Comparison of ENCODE assay signal across 16 cellular contexts in the genomic region with DNA sequence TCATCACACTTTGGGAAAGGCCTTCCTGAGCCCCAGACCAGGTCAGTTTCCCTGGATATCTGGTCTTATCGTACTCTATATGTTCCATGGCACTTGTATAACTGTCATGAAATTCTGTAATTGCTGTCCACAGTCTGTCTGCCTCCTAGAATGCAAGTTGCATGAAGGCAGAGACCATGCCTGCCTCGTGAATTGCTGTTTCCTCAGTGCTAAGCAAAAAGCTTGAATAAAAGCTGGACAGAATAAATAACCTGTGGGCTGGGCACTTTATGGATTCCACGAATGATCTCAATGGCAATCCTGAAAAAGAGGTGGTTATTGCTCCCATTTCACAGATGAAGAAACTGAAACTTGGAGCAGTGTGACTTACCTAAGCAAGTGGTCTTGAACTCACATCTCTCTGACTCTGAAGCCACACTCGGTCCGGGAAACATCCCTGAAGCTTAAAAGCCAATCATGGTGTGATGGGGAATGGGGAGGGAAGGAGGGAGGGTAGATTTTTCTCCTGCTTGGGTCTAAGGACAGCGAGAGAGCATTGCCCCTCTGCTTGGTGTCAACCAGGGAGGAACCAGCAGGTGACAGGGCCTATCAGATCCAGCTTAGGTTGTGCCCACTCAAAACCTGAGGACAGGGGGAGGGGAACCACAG. TPM values are rescaled to one million over a fixed set of nuclear protein-coding genes. Genes with fewer than 3 reads are reported as not detected.
DNase-seq lines count a peak whose midpoint lies in the region; ATAC-seq and TF ChIP-seq lines count a peak whose summit lies in the region.
"Had no signal": no experiment of that assay in that cellular context is flagged by ENCODE, and none has a peak within 500 bp of the region (broad histone marks: within the 10 kb centered on the region; RNA-seq: fewer than 3 reads in every experiment).

No MANE protein-coding gene starts in this region.

- no peak for TF ChIP-seq CTCF in GM06990 (IDR thresholded peaks at IDR 0.05; ENCODE audit: insufficient read depth, low read length, poor library complexity, severe bottlenecking)

- H3K23ac ChIP-seq in mesendoderm (ENCODE audit: low read length) = peak overlapping the region; percentile 71

- no peak overlapping the region for H2BK5ac ChIP-seq in mesendoderm (ENCODE audit: low read length)

- H4K5ac ChIP-seq in mesendoderm (ENCODE audit: low read length) = no peak overlapping the region

- no peak overlapping the region for H4K8ac ChIP-seq in mesendoderm (ENCODE audit: low read depth, low read length)

- H3K56ac ChIP-seq in mesendoderm (ENCODE audit: low read length) = peak overlapping the region; percentile 9

- H3K4me3 ChIP-seq in BLaER1 treated with 17β-estradiol and CSF1 and Interleukin-3, amounts not matched to agents 10 nM and 100 nM = peak overlapping the region in 4 of 10 experiments; percentile 35 to 60 (median 54); a peak in 5 of 20 replicates
- H3K4me3 ChIP-seq in GM06990 (replicated peaks; ENCODE audit: low read depth, low read length) (peak overlapping the region; percentile 42), mesendoderm (ENCODE audit: low read length) (no peak overlapping the region)

- H3K79me2 ChIP-seq in mesendoderm (ENCODE audit: control insufficient read depth, insufficient read depth, low read length) = no peaks in the 10 kb centered on the region

- H3K9me3 Mint-ChIP-seq in activated T-helper 17 cell treated with anti-CD3 and anti-CD28 coated beads, Interleukin-2, amount 50 U/mL, for 72 hours = no peaks in the 10 kb centered on the region

- no peaks in the 10 kb centered on the region for H3K9me3 ChIP-seq in BLaER1 treated with 17β-estradiol and CSF1 and Interleukin-3, amounts not matched to agents 10 nM and 100 nM (replicated peaks in 1 of 11)

- H3K4me1 Mint-ChIP-seq in activated T-helper 17 cell treated with anti-CD3 and anti-CD28 coated beads, Interleukin-2, amount 50 U/mL, for 72 hours = peaks cover 24% of the 10 kb centered on the region

- DNase-seq in GM06990 (ENCODE audit: extremely low read depth, insufficient read length) = no peak
- peak; percentile 58 for DNase-seq in mesendoderm
- no peak for DNase-seq in HK-2 (ENCODE audit: unreplicated experiment)
- no peak for DNase-seq in NCI-H748 treated with DMSO at 0.1 percent for 48 hours (lab: John Stamatoyannopoulos, UW)
- DNase-seq in midbrain (lab: John Stamatoyannopoulos, UW) = no peak
- DNase-seq: activated CD4-positive, CD25-positive, alpha-beta regulatory T cell; effector CD8-positive, alpha-beta T cell; foreskin fibroblast; GDM1; GOT3; islet precursor cell; NCI-H1105 had no signal

- H3K9ac ChIP-seq in BLaER1 treated with 17β-estradiol and CSF1 and Interleukin-3, amounts not matched to agents 10 nM and 100 nM = no peak overlapping the region
- no peak overlapping the region for H3K9ac ChIP-seq in mesendoderm (ENCODE audit: low read length)

- peaks cover 0 to 42% (median 20%) of the 10 kb centered on the region in 10 experiments; a peak in 14 of 20 replicates for H3K4me1 ChIP-seq in BLaER1 treated with 17β-estradiol and CSF1 and Interleukin-3, amounts not matched to agents 10 nM and 100 nM
- H3K4me1 ChIP-seq in mesendoderm (ENCODE audit: control insufficient read depth, low read depth, low read length) = no peaks in the 10 kb centered on the region

- H3K18ac ChIP-seq in mesendoderm (ENCODE audit: low read length) = no peak overlapping the region

- no peak overlapping the region for H2BK120ac ChIP-seq in mesendoderm (ENCODE audit: low read depth, low read length)

- H3K4me3 Mint-ChIP-seq in activated T-helper 17 cell treated with anti-CD3 and anti-CD28 coated beads, Interleukin-2, amount 50 U/mL, for 72 hours = peak overlapping the region; percentile 57

- H3K27me3 Mint-ChIP-seq in activated T-helper 17 cell treated with anti-CD3 and anti-CD28 coated beads, Interleukin-2, amount 50 U/mL, for 72 hours = peaks cover 81% of the 10 kb centered on the region

- no peak for ATAC-seq in activated T-helper 17 cell treated with anti-CD3 and anti-CD28 coated beads, Interleukin-2, amount 50 U/mL, for 72 hours (replicated peaks)
- ATAC-seq in HG03457 (IDR thresholded peaks at IDR 0.05; ENCODE audit: unreplicated experiment) = no peak

- peaks cover 80 to 100% (median 98%) of the 10 kb centered on the region in 11 experiments for H3K27me3 ChIP-seq in BLaER1 treated with 17β-estradiol and CSF1 and Interleukin-3, amounts not matched to agents 10 nM and 100 nM
- H3K27me3 ChIP-seq in GM06990 (replicated peaks; ENCODE audit: control insufficient read depth, insufficient read depth, low read length) (no peaks in the 10 kb centered on the region), mesendoderm (ENCODE audit: insufficient read depth, low read length, poor library complexity) (peaks cover 52% of the 10 kb centered on the region)

- no peak overlapping the region for H3K27ac ChIP-seq in BLaER1 treated with 17β-estradiol and CSF1 and Interleukin-3, amounts not matched to agents 10 nM and 100 nM
- H3K27ac ChIP-seq in mesendoderm (ENCODE audit: low read depth, low read length) = no peak overlapping the region
- H3K27ac ChIP-seq: C4-2B had no signal

- H4K20me1 ChIP-seq in BLaER1 treated with 17β-estradiol and CSF1 and Interleukin-3, amounts not matched to agents 10 nM and 100 nM = peaks cover 0 to 66% (median 50%) of the 10 kb centered on the region in 11 experiments; a peak in 18 of 22 replicates

- no peak overlapping the region for H2AK5ac ChIP-seq in mesendoderm (ENCODE audit: low read length)

- peaks cover 6% of the 10 kb centered on the region for H3K36me3 Mint-ChIP-seq in activated T-helper 17 cell treated with anti-CD3 and anti-CD28 coated beads, Interleukin-2, amount 50 U/mL, for 72 hours (ENCODE audit: low read depth)

- no peak overlapping the region for H3K27ac Mint-ChIP-seq in activated T-helper 17 cell treated with anti-CD3 and anti-CD28 coated beads, Interleukin-2, amount 50 U/mL, for 72 hours

- H2BK15ac ChIP-seq in mesendoderm (replicated peaks; ENCODE audit: low read depth) = no peak overlapping the region

- peak overlapping the region in 7 of 11 experiments; percentile 57 to 95 (median 73); a peak in 11 of 22 replicates for H3K4me2 ChIP-seq in BLaER1 treated with 17β-estradiol and CSF1 and Interleukin-3, amounts not matched to agents 10 nM and 100 nM
- H3K4me2 ChIP-seq in mesendoderm (ENCODE audit: low read length) = peak overlapping the region; percentile 51

- H3K36me3 ChIP-seq in BLaER1 treated with 17β-estradiol and CSF1 and Interleukin-3, amounts not matched to agents 10 nM and 100 nM = no peaks in the 10 kb centered on the region
- H3K36me3 ChIP-seq in GM06990 (ENCODE audit: control insufficient read depth, insufficient read depth, low read length) (no peaks in the 10 kb centered on the region), mesendoderm (ENCODE audit: control insufficient read depth, insufficient read depth, low read length) (no peaks in the 10 kb centered on the region)

- H3K4ac ChIP-seq in mesendoderm (ENCODE audit: low read depth, low read length) = no peak overlapping the region

- H3K79me1 ChIP-seq in mesendoderm (ENCODE audit: low read length) = no peaks in the 10 kb centered on the region

- WGBS in mesendoderm (ENCODE audit: extremely low coverage, insufficient coverage, low lambda C conversion rate) = no CpG with 5 or more reads among the region's 6 CpGs

RNA-seq across cellular contexts. Expression of a gene that starts 13.2 kb away (rescaled TPM):
- total RNA-seq in activated T-helper 17 cell treated with anti-CD3 and anti-CD28 coated beads, Interleukin-2, amount 50 U/mL, for 72 hours = not detected
- 0.52 TPM for polyA plus RNA-seq in mesendoderm (2013, experiment 1 of 2)
- polyA plus RNA-seq in mesendoderm (2013, experiment 2 of 2) = 0.49 TPM
